In the genomic region with DNA sequence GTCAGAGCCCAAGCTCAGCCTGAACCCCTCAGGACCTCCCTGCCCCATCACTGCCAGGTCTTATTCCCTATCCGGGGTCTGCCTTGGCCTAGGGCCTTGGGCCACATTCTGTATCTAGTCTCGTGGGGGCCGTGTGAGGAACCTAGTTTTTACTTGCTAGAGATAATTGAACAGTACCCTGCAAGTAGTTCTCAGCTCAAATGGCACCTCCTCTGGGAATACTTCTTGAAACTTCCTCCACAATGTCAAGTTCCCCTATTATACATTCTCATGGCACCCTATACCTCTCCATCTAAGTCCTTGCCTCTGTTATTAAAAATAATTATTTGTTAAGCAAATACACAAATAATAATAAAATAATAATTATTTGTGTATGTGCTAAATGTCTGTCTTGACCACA, we compare ENCODE assay signal across 11 cellular contexts. TPM values are rescaled to one million over a fixed set of nuclear protein-coding genes. Genes with fewer than 3 reads are reported as not detected.
DNase-seq lines count a peak whose midpoint lies in the region; ATAC-seq and TF ChIP-seq lines count a peak whose summit lies in the region.
"Had no signal": no experiment of that assay in that cellular context is flagged by ENCODE, and none has a peak within 500 bp of the region (broad histone marks: within the 10 kb centered on the region; RNA-seq: fewer than 3 reads in every experiment).

No MANE protein-coding gene starts in this region.

- peaks cover 53% of the 10 kb centered on the region for H3K4me1 ChIP-seq in HUES64 (ENCODE audit: insufficient read depth, low read length)
- peaks cover 25% of the 10 kb centered on the region for H3K4me1 ChIP-seq in mesendoderm (ENCODE audit: control insufficient read depth, low read depth, low read length)
- peaks cover 16 to 67% (median 54%) of the 10 kb centered on the region in 5 donors for H3K4me1 ChIP-seq in subcutaneous abdominal adipose tissue (ENCODE audit: control insufficient read depth in 5 of 5, insufficient read depth in 5 of 5, low read length in 5 of 5)

- no peaks in the 10 kb centered on the region for H3K79me1 ChIP-seq in mesendoderm (ENCODE audit: low read length)

- H3K4me3 ChIP-seq in HUES64 (ENCODE audit: low read length) (no peak overlapping the region), brain microvascular endothelial cell (ENCODE audit: low read depth, low read length) (no peak overlapping the region), mesendoderm (ENCODE audit: low read length) (no peak overlapping the region), subcutaneous abdominal adipose tissue (ENCODE audit: low read depth in 1 of 5, low read length in 5 of 5) (peak overlapping the region in 1 of 5 donors; percentile 12)
- H3K4me3 ChIP-seq: MG63 had no signal

- ATAC-seq in GM21515 (IDR thresholded peaks at IDR 0.05; ENCODE audit: unreplicated experiment), result no peak
- ATAC-seq in GM21447 (IDR thresholded peaks at IDR 0.05; ENCODE audit: unreplicated experiment), result no peak
- no peak for ATAC-seq in HG03442 (IDR thresholded peaks at IDR 0.05; ENCODE audit: unreplicated experiment)

- no peak overlapping the region for H2AK5ac ChIP-seq in mesendoderm (ENCODE audit: low read length)

- H3K27me3 ChIP-seq in HUES64 (ENCODE audit: insufficient read depth, low read length) (no peaks in the 10 kb centered on the region), brain microvascular endothelial cell (replicated peaks) (no peaks in the 10 kb centered on the region), mesendoderm (ENCODE audit: insufficient read depth, low read length, poor library complexity) (no peaks in the 10 kb centered on the region), subcutaneous abdominal adipose tissue (ENCODE audit: control insufficient read depth in 5 of 5, insufficient read depth in 4 of 5, low read length in 5 of 5) (no peaks in the 10 kb centered on the region)
- H3K27me3 ChIP-seq: MG63 had no signal

- 81% methylated on average over 3 of the region's 3 CpGs for WGBS in HUES64
- WGBS in mesendoderm (ENCODE audit: extremely low coverage, insufficient coverage, low lambda C conversion rate), result no CpG with 5 or more reads among the region's 3 CpGs

- peak overlapping the region; percentile 23 for H4K5ac ChIP-seq in mesendoderm (ENCODE audit: low read length)

- DNase-seq in brain microvascular endothelial cell (no peak), mesendoderm (no peak), SIG-M5 treated with dmso at 0.1 percent for 504 hours (lab: John Stamatoyannopoulos, UW; ENCODE audit: unreplicated experiment) (no peak)
- DNase-seq: activated T-cell treated with anti-CD3 and anti-CD28 coated beads, Interleukin-2, amount 50 U/mL, for 48 hours; NCI-H526 treated with DMSO at 0.1 percent for 48 hours had no signal

- H3K9me3 ChIP-seq in HUES64 (ENCODE audit: insufficient read depth, low read depth, low read length) (no peaks in the 10 kb centered on the region), subcutaneous abdominal adipose tissue (ENCODE audit: control insufficient read depth in 5 of 5, low read length in 5 of 5) (no peaks in the 10 kb centered on the region)
- H3K9me3 ChIP-seq: MG63 had no signal

- no peak overlapping the region for H3K23ac ChIP-seq in mesendoderm (ENCODE audit: low read length)

- H3K27ac ChIP-seq in HUES64 (ENCODE audit: low read depth, low read length), result peak overlapping the region; percentile 86
- peak overlapping the region; percentile 70 for H3K27ac ChIP-seq in brain microvascular endothelial cell
- H3K27ac ChIP-seq in mesendoderm (ENCODE audit: low read depth, low read length), result peak overlapping the region; percentile 94
- peak overlapping the region; percentile 91 for H3K27ac ChIP-seq in subcutaneous abdominal adipose tissue (ENCODE audit: low read depth, low read length)

- peak overlapping the region; percentile 82 for H3K56ac ChIP-seq in mesendoderm (ENCODE audit: low read length)

- no peak for TF ChIP-seq CTCF in brain microvascular endothelial cell (IDR thresholded peaks at IDR 0.05; ENCODE audit: low read depth, low read length, missing control alignments)

- H2BK5ac ChIP-seq in mesendoderm (ENCODE audit: low read length), result peak overlapping the region; percentile 81

- no peaks in the 10 kb centered on the region for H3K36me3 ChIP-seq in HUES64 (ENCODE audit: insufficient read depth, low read length)
- H3K36me3 ChIP-seq in brain microvascular endothelial cell (replicated peaks), result no peaks in the 10 kb centered on the region
- no peaks in the 10 kb centered on the region for H3K36me3 ChIP-seq in mesendoderm (ENCODE audit: control insufficient read depth, insufficient read depth, low read length)
- no peaks in the 10 kb centered on the region for H3K36me3 ChIP-seq in subcutaneous abdominal adipose tissue (ENCODE audit: control insufficient read depth in 5 of 5, insufficient read depth in 5 of 5, low read length in 5 of 5)
- H3K36me3 ChIP-seq: MG63 had no signal

- in situ Hi-C loops in brain microvascular endothelial cell (cut with HindIII; ENCODE audit: low pct_ligation_motif_present, low sequenced_read_pairs), result no loop called here

- peak overlapping the region; percentile 91 for H3K18ac ChIP-seq in mesendoderm (ENCODE audit: low read length)

- no peaks in the 10 kb centered on the region for H3K79me2 ChIP-seq in mesendoderm (ENCODE audit: control insufficient read depth, insufficient read depth, low read length)

- H4K8ac ChIP-seq in mesendoderm (ENCODE audit: low read depth, low read length), result no peak overlapping the region

- H2BK15ac ChIP-seq in mesendoderm (replicated peaks; ENCODE audit: low read depth), result peak overlapping the region; percentile 1

- peak overlapping the region; percentile 54 for H2BK120ac ChIP-seq in mesendoderm (ENCODE audit: low read depth, low read length)

- H3K9ac ChIP-seq in HUES64 (ENCODE audit: low read depth, low read length), result peak overlapping the region; percentile 38; the same call in 1 of the 2 replicates
- peak overlapping the region; percentile 35 for H3K9ac ChIP-seq in mesendoderm (ENCODE audit: low read length)
- H3K9ac ChIP-seq in subcutaneous abdominal adipose tissue (ENCODE audit: low read length in 5 of 5), result peak overlapping the region in 4 of 5 donors; percentile 11 to 59 (median 28)

- H3K4me2 ChIP-seq in mesendoderm (ENCODE audit: low read length), result no peak overlapping the region

- H3K4ac ChIP-seq in mesendoderm (ENCODE audit: low read depth, low read length), result peak overlapping the region; percentile 38

RNA-seq across cellular contexts. Expression of a gene that starts 32.9 kb away (rescaled TPM):
- 3.6 TPM for polyA plus RNA-seq in HUES64 (2013, experiment 1 of 2)
- 4.4 TPM for polyA plus RNA-seq in HUES64 (2013, experiment 2 of 2)
- polyA plus RNA-seq in mesendoderm (2013, experiment 1 of 2), result 2.3 TPM
- 2.0 TPM for polyA plus RNA-seq in mesendoderm (2013, experiment 2 of 2)
